ENCODE assay signal across 22 cellular contexts in the genomic region with DNA sequence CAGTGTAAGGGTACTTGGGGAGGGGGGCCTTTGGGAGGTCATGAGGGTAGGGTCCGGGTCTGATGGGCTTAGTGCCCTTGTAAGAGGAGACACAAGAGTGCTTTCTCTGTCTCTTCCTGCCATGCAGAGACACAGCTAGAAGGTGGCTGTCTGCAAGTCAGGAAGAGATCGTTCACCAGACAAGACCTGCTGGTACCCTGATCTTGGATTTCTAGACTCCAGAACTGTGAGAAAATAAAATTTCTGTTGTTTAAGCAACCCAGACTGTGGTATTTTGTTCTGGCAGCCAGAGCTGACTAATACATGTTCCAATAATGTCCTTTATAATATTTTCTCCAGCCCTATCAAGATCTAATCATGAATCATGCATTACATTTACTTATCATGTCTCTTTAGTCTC.
"Had no signal": no experiment of that assay in that cellular context is flagged by ENCODE, and none has a peak within 500 bp of the region (broad histone marks: within the 10 kb centered on the region; RNA-seq: fewer than 3 reads in every experiment).

No MANE protein-coding gene starts in this region.

- H3K27ac ChIP-seq: colonic mucosa, coronary artery, dorsolateral prefrontal cortex, epithelial cell of prostate, esophagus muscularis mucosa, esophagus squamous epithelium, foreskin keratinocyte, gastrocnemius medialis, gastroesophageal sphincter, heart left ventricle, heart right ventricle had no signal

- H3K4me3 ChIP-seq: colonic mucosa, coronary artery, dorsolateral prefrontal cortex, esophagus muscularis mucosa, esophagus squamous epithelium, gastrocnemius medialis, gastroesophageal sphincter, heart left ventricle, heart right ventricle had no signal

- H3K4me1 ChIP-seq: colonic mucosa, esophagus muscularis mucosa, esophagus squamous epithelium, foreskin keratinocyte, gastrocnemius medialis, gastroesophageal sphincter, heart left ventricle, heart right ventricle had no signal

- DNase-seq: colonic mucosa; cortex of kidney; dermis blood vessel endothelial cell; dorsolateral prefrontal cortex; effector CD4-positive, alpha-beta T cell; effector CD8-positive, alpha-beta T cell; effector memory CD4-positive, alpha-beta T cell; effector memory CD8-positive, alpha-beta T cell; endodermal cell; esophagus squamous epithelium; foreskin fibroblast; foreskin keratinocyte; foreskin melanocyte; gastrocnemius medialis; glutamatergic neuron; head of caudate nucleus; heart left ventricle; heart right ventricle had no signal

- H3K36me3 ChIP-seq: colonic mucosa, esophagus muscularis mucosa, esophagus squamous epithelium, gastrocnemius medialis, gastroesophageal sphincter, heart left ventricle, heart right ventricle had no signal

- H3K27me3 ChIP-seq: colonic mucosa, gastrocnemius medialis had no signal

- H3K9me3 ChIP-seq: colonic mucosa, esophagus squamous epithelium, gastrocnemius medialis had no signal
